ENCODE assay signal across 9 cellular contexts in genomic region chr13:51396352-51396751, GRCh38. TPM values are rescaled to one million over a fixed set of nuclear protein-coding genes. Genes with fewer than 3 reads are reported as not detected.
DNase-seq lines count a peak whose midpoint lies in the region; ATAC-seq and TF ChIP-seq lines count a peak whose summit lies in the region.
"Had no signal": no experiment of that assay in that cellular context is flagged by ENCODE, and none has a peak within 500 bp of the region (broad histone marks: within the 10 kb centered on the region; RNA-seq: fewer than 3 reads in every experiment).

No MANE protein-coding gene starts in this region.

- H3K9me3 Mint-ChIP-seq in activated CD8-positive, alpha-beta memory T cell treated with anti-CD3 and anti-CD28 coated beads, Interleukin-2, amount 10 ng/mL, durations not matched to agents 7 days and 5 days (ENCODE audit: low read depth) = no peaks in the 10 kb centered on the region

- no peak overlapping the region for H3K4me3 Mint-ChIP-seq in activated CD8-positive, alpha-beta memory T cell treated with anti-CD3 and anti-CD28 coated beads, Interleukin-2, amount 10 ng/mL, durations not matched to agents 7 days and 5 days

- CTCF ChIA-PET in activated CD8-positive, alpha-beta memory T cell treated with anti-CD3 and anti-CD28 coated beads, Interleukin-2, amount 10 ng/mL, durations not matched to agents 7 days and 5 days (lab: Charles Lee) = no interaction called here

- H3K36me3 Mint-ChIP-seq in activated CD8-positive, alpha-beta memory T cell treated with anti-CD3 and anti-CD28 coated beads, Interleukin-2, amount 10 ng/mL, durations not matched to agents 7 days and 5 days = peaks cover 42% of the 10 kb centered on the region

- no peak overlapping the region for H3K4me3 ChIP-seq in uterus
- no peak overlapping the region for H3K4me3 ChIP-seq in coronary artery

- no peak for TF ChIP-seq POLR2A in uterus (IDR thresholded peaks at IDR 0.05)

- intact Hi-C loops in uterus (cut with DNase I; ENCODE audit: low total_unique reads) = no loop called here

- TF ChIP-seq CTCF in uterus (IDR thresholded peaks at IDR 0.05) (no peak), coronary artery (IDR thresholded peaks at IDR 0.05) (no peak)

- no peak for DNase-seq in activated CD8-positive, alpha-beta memory T cell treated with anti-CD3 and anti-CD28 coated beads, Interleukin-2, amount 10 ng/mL, durations not matched to agents 7 days and 5 days
- DNase-seq in activated CD8-positive, alpha-beta memory T cell treated with anti-CD3 and anti-CD28 coated beads, Interleukin-2, amount 50 U/mL, for 48 hours = no peak
- DNase-seq in amniotic epithelial cell (ENCODE audit: low read depth) (peak; percentile 59), uterus (no peak), coronary artery (ENCODE audit: low spot score) (no peak), A172 (ENCODE audit: low spot score) (no peak)
- no peak for DNase-seq in stimulated activated naive CD8-positive, alpha-beta T cell treated with anti-CD3 and anti-CD28 coated beads, Interleukin-15, Interleukin-2, amounts not matched to agents 100 U/mL and 50 U/mL, for 24 hours

- no peaks in the 10 kb centered on the region for H3K36me3 ChIP-seq in uterus

- peaks cover 11% of the 10 kb centered on the region for H3K4me1 Mint-ChIP-seq in activated CD8-positive, alpha-beta memory T cell treated with anti-CD3 and anti-CD28 coated beads, Interleukin-2, amount 10 ng/mL, durations not matched to agents 7 days and 5 days

- peak overlapping the region; percentile 4 for H3K27ac Mint-ChIP-seq in activated CD8-positive, alpha-beta memory T cell treated with anti-CD3 and anti-CD28 coated beads, Interleukin-2, amount 10 ng/mL, durations not matched to agents 7 days and 5 days

- no peaks in the 10 kb centered on the region for H3K27me3 ChIP-seq in uterus

- ATAC-seq in activated CD8-positive, alpha-beta memory T cell treated with anti-CD3 and anti-CD28 coated beads, Interleukin-2, amount 10 ng/mL, durations not matched to agents 7 days and 5 days = no peak
- peak; percentile 78 for ATAC-seq in HG03432 (IDR thresholded peaks at IDR 0.05; ENCODE audit: unreplicated experiment)
- ATAC-seq in stimulated activated naive CD8-positive, alpha-beta T cell treated with anti-CD3 and anti-CD28 coated beads, Interleukin-15, Interleukin-2, amounts not matched to agents 100 U/mL and 50 U/mL, for 24 hours = peak; percentile 52

- peaks cover 0 to 7% of the 10 kb centered on the region in 2 donors for H3K4me1 ChIP-seq in uterus

- H3K27me3 Mint-ChIP-seq in activated CD8-positive, alpha-beta memory T cell treated with anti-CD3 and anti-CD28 coated beads, Interleukin-2, amount 10 ng/mL, durations not matched to agents 7 days and 5 days = no peaks in the 10 kb centered on the region

- H3K9me3 ChIP-seq in uterus = no peaks in the 10 kb centered on the region

- H3K27ac ChIP-seq in uterus (no peak overlapping the region), coronary artery (peak overlapping the region in 1 of 2 donors; percentile 41)

RNA-seq across cellular contexts. Expression of gene INTS6, which starts 56.5 kb away (rescaled TPM):
- total RNA-seq in activated CD8-positive, alpha-beta memory T cell treated with anti-CD3 and anti-CD28 coated beads, Interleukin-2, amount 10 ng/mL, durations not matched to agents 7 days and 5 days = 10 to 100 TPM; 52.9 to 60.3 TPM
- total RNA-seq in uterus = 10 to 100 TPM; 34.3 to 56.9 (median 53.0) TPM
- 24.2 and 26.2 TPM in 2 replicates for total RNA-seq in A172 (2014; rRNA removed; shearing (Covaris generic))

RNA-seq across cellular contexts. Expression of gene SERPINE3, which starts 56.9 kb away (rescaled TPM):
- not detected for total RNA-seq in activated CD8-positive, alpha-beta memory T cell treated with anti-CD3 and anti-CD28 coated beads, Interleukin-2, amount 10 ng/mL, durations not matched to agents 7 days and 5 days
- total RNA-seq in uterus = under 1 TPM in 1 of 4 donors, not detected in 3; 0.14 TPM
- not detected in 2 replicates for total RNA-seq in A172 (2014; rRNA removed; shearing (Covaris generic))
- total RNA-seq: HT1080 had no signal
